9 cellular contexts compared by ENCODE assay signal in the genomic region with DNA sequence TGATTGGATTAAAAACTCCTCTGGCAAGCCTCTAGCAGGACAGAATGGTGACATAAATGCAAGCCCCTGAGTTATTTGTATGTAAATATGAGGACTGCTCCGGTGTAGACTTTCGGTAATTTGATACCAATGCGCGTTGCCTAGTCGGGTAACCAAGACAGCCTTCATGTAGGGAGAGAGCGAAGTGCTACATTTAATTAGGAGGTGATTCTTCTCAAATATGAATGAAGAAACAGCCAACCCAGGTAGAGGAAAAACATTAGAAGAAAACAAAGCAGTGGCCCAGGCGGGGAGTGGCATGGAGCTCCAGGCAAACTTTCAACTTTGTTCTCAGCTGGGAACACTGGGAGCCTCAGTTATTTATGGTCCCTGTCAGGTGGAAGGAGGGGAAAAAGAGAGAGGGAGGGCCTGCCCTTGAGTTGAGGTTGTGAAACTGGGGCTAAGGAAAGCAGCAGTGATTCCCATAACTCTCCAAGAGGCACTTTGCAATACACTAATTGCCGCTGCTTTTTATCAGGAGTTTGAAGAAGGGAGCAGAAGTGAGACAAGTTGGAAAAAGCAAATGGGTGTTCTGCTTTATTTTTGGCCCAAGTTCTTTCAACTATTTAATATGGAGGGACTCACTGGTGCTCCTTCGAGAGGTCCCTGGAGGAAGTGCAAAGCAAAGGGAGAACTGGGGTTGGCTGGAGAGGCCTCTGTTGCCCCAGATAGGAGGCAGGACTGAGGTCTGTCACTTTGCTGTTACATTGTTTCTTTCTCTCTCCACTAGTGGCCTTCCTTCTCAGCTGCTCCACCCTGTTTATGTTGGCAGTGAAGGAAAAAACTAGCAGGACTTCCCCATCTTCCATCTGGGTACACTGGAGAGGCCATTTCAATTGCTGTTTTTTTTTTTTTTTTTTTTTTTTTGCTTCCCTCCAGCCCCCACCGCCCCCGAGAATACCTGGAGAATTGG.
DNase-seq lines count a peak whose midpoint lies in the region; ATAC-seq and TF ChIP-seq lines count a peak whose summit lies in the region.
"Had no signal": no experiment of that assay in that cellular context is flagged by ENCODE, and none has a peak within 500 bp of the region (broad histone marks: within the 10 kb centered on the region; RNA-seq: fewer than 3 reads in every experiment).

No MANE protein-coding gene starts in this region.

- H3K27me3 ChIP-seq in foreskin keratinocyte = no peaks in the 10 kb centered on the region
- H3K27me3 ChIP-seq in prostate gland (replicated peaks; ENCODE audit: insufficient read depth) = no peaks in the 10 kb centered on the region
- no peaks in the 10 kb centered on the region for H3K27me3 ChIP-seq in WERI-Rb-1 (ENCODE audit: insufficient read depth, low read depth, severe bottlenecking)

- H3K36me3 Mint-ChIP-seq in type B pancreatic cell = peaks cover 3% of the 10 kb centered on the region

- 35% methylated on average over 11 of the region's 11 CpGs for WGBS in prostate gland

- no peaks in the 10 kb centered on the region for H3K9me3 ChIP-seq in ES-I3 (ENCODE audit: control insufficient read depth, insufficient read depth, low read length)
- no peaks in the 10 kb centered on the region for H3K9me3 ChIP-seq in prostate gland
- H3K9me3 ChIP-seq in WERI-Rb-1 (ENCODE audit: severe bottlenecking) = no peaks in the 10 kb centered on the region

- no peak for TF ChIP-seq POLR2A in prostate gland (IDR thresholded peaks at IDR 0.05)

- no peak overlapping the region for H3K27ac ChIP-seq in foreskin keratinocyte
- peak overlapping the region; percentile 41 to 64 for H3K27ac ChIP-seq in prostate gland
- H3K27ac ChIP-seq in WERI-Rb-1 = no peak overlapping the region
- H3K27ac ChIP-seq: HL-60 had no signal

- intact Hi-C loops in prostate gland (cut with DNase I) = no loop called here

- no peak for TF ChIP-seq CTCF in foreskin keratinocyte (conservative IDR thresholded peaks at IDR 0.05)
- TF ChIP-seq CTCF in prostate gland (IDR thresholded peaks at IDR 0.05) = no peak
- TF ChIP-seq CTCF in type B pancreatic cell (conservative IDR thresholded peaks at IDR 0.05) = no peak
- no peak for TF ChIP-seq CTCF in WERI-Rb-1 (IDR thresholded peaks at IDR 0.05; ENCODE audit: low read depth, low read length)

- H3K9ac ChIP-seq in ES-I3 (ENCODE audit: low read depth, low read length) = peak overlapping the region; percentile 81

- peaks cover 16% of the 10 kb centered on the region for H3K4me1 Mint-ChIP-seq in type B pancreatic cell (ENCODE audit: unreplicated experiment)

- DNase-seq in NCI-H526 treated with DMSO at 0.1 percent for 48 hours (lab: John Stamatoyannopoulos, UW) (peak; percentile 71), foreskin keratinocyte (peak in 1 of 2 donors; percentile 28), prostate gland (ENCODE audit: low spot score) (peak; percentile 53), type B pancreatic cell (ENCODE audit: extremely low spot score, unreplicated experiment) (no peak), WERI-Rb-1 (no peak)
- no peak for DNase-seq in activated CD4-positive, alpha-beta T cell treated with anti-CD3 and anti-CD28 coated beads for 48 hours

- H3K36me3 ChIP-seq in ES-I3 (ENCODE audit: insufficient read depth, low read length) (no peaks in the 10 kb centered on the region), prostate gland (no peaks in the 10 kb centered on the region), WERI-Rb-1 (no peaks in the 10 kb centered on the region)

- peak overlapping the region in 1 of 2 donors; percentile 7 for H3K4me3 ChIP-seq in prostate gland
- no peak overlapping the region for H3K4me3 ChIP-seq in WERI-Rb-1 (ENCODE audit: low read depth, low read length)

- ATAC-seq in foreskin keratinocyte (peak; percentile 78), HG02938 (IDR thresholded peaks at IDR 0.05; ENCODE audit: unreplicated experiment) (no peak)

- H3K4me1 ChIP-seq in ES-I3 (ENCODE audit: insufficient read depth, low read length) = peaks cover 10% of the 10 kb centered on the region; the same call in 1 of the 2 replicates
- peaks cover 19% of the 10 kb centered on the region for H3K4me1 ChIP-seq in foreskin keratinocyte
- H3K4me1 ChIP-seq in prostate gland (replicated peaks) = no peaks in the 10 kb centered on the region

- no peak overlapping the region for H3K4me3 Mint-ChIP-seq in type B pancreatic cell

- H3K27me3 Mint-ChIP-seq in type B pancreatic cell = no peaks in the 10 kb centered on the region

- peaks cover 3% of the 10 kb centered on the region for H3K9me3 Mint-ChIP-seq in type B pancreatic cell

- H3K27ac Mint-ChIP-seq in type B pancreatic cell = no peak overlapping the region

Comparison
In these comparisons a context has a peak if more than half of its experiments do, and no peak if none do; other contexts are left out.
1. DNase-seq: peak in NCI-H526 treated with DMSO at 0.1 percent for 48 hours (single experiment) and prostate gland (single experiment); none in activated CD4-positive, alpha-beta T cell treated with anti-CD3 and anti-CD28 coated beads for 48 hours (single experiment), type B pancreatic cell (single experiment) and WERI-Rb-1 (single experiment).
2. H3K27ac ChIP-seq: peak in prostate gland (2 of 2); none in foreskin keratinocyte (single experiment) and WERI-Rb-1 (single experiment).